ENCODE assay signal across 13 cellular contexts in genomic region chr7:80830000-80830399, GRCh38.
"Had no signal": no experiment of that assay in that cellular context is flagged by ENCODE, and none has a peak within 500 bp of the region (broad histone marks: within the 10 kb centered on the region; RNA-seq: fewer than 3 reads in every experiment).

No MANE protein-coding gene starts in this region.

- H3K4me1 ChIP-seq: testis had no signal

- H3K9me3 ChIP-seq: testis had no signal

- H3K9me3 Mint-ChIP-seq: nephron progenitor cell; stimulated activated naive CD8-positive, alpha-beta T cell treated with anti-CD3 and anti-CD28 coated beads, Interleukin-15, Interleukin-2, amounts not matched to agents 100 ng/mL and 50 ng/mL, for 24 hours had no signal

- H3K4me3 Mint-ChIP-seq: activated naive CD8-positive, alpha-beta T cell; memory B cell; nephron progenitor cell; stimulated activated naive CD8-positive, alpha-beta T cell treated with anti-CD3 and anti-CD28 coated beads, Interleukin-15, Interleukin-2, amounts not matched to agents 100 ng/mL and 50 ng/mL, for 24 hours had no signal

- DNase-seq: activated effector memory CD4-positive, alpha-beta T cell treated with anti-CD3 and anti-CD28 coated beads, Interleukin-2, amount 50 U/mL, for 16 hours; activated T-cell treated with anti-CD3 and anti-CD28 coated beads, Interleukin-2, amount 50 U/mL, for 1 hour; brain microvascular endothelial cell; cerebellar nuclear complex; dermis blood vessel endothelial cell; nephron progenitor cell; stimulated activated CD4-positive, alpha-beta T cell treated with anti-CD3 and anti-CD28 coated beads, Interleukin-4, amount 100 ng/mL, for 1 hour; stimulated activated CD8-positive, alpha-beta memory T cell treated with anti-CD3 and anti-CD28 coated beads, Interleukin-4, amount 100 ng/mL, for 48 hours; testis had no signal

- H3K27me3 Mint-ChIP-seq: activated naive CD8-positive, alpha-beta T cell; memory B cell; stimulated activated naive CD8-positive, alpha-beta T cell treated with anti-CD3 and anti-CD28 coated beads, Interleukin-15, Interleukin-2, amounts not matched to agents 100 ng/mL and 50 ng/mL, for 24 hours had no signal

- H3K4me3 ChIP-seq: testis had no signal

- H3K4me1 Mint-ChIP-seq: memory B cell had no signal

- FAIRE-seq: urothelium cell line had no signal

- H3K27ac Mint-ChIP-seq: activated naive CD8-positive, alpha-beta T cell; memory B cell; nephron progenitor cell; stimulated activated naive CD8-positive, alpha-beta T cell treated with anti-CD3 and anti-CD28 coated beads, Interleukin-15, Interleukin-2, amounts not matched to agents 100 ng/mL and 50 ng/mL, for 24 hours had no signal

- H3K36me3 Mint-ChIP-seq: activated naive CD8-positive, alpha-beta T cell; memory B cell had no signal

- H3K36me3 ChIP-seq: brain microvascular endothelial cell had no signal

- H3K27ac ChIP-seq: brain microvascular endothelial cell, testis had no signal

- H3K27me3 ChIP-seq: brain microvascular endothelial cell, testis had no signal
